Comparison of ENCODE assay signal across 1 cellular context in genomic region chr16:67006930-67007658, GRCh38.
TF ChIP-seq lines count a peak whose summit lies in the region.

No MANE protein-coding gene starts in this region.

TF ChIP-seq in SK-N-SH treated with all-trans-retinoic acid at 6 μM for 48 hours, 23 proteins besides CTCF, POLR2A, EP300 and RAD21 (continued from another document):
- TF ChIP-seq, protein P1, sequence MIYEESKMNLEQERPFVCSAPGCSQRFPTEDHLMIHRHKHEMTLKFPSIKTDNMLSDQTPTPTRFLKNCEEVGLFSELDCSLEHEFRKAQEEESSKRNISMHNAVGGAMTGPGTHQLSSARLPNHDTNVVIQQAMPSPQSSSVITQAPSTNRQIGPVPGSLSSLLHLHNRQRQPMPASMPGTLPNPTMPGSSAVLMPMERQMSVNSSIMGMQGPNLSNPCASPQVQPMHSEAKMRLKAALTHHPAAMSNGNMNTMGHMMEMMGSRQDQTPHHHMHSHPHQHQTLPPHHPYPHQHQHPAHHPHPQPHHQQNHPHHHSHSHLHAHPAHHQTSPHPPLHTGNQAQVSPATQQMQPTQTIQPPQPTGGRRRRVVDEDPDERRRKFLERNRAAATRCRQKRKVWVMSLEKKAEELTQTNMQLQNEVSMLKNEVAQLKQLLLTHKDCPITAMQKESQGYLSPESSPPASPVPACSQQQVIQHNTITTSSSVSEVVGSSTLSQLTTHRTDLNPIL (CRISPR knock-in tag; IDR thresholded peaks at IDR 0.05; ENCODE audit: low read depth), result no peak
